Comparison of ENCODE assay signal across 19 cellular contexts in the genomic region with DNA sequence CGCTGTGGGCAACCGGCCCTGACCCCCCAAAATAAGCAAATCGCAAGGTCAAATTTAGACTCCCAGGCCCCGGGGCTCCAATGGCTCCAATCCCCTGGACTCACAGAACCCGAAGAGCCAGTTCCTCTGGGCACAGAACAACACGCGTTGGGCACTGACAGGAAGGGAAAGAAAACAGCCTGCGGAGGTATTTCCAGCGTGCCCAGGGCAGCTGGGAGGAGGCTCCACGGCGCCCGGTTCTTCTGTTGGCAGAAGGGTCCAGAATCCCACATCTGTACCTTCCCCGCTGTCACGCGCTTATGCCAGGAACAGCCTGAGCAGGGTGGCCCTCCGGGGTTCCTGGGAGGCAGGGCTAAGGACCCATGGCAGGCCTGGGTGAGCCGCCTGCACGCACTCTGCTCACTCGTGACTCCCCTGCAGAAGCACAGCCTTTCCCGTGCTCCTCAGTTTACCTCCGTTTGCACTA.
DNase-seq lines count a peak whose midpoint lies in the region; FAIRE-seq and TF ChIP-seq lines count a peak whose summit lies in the region.
"Had no signal": no experiment of that assay in that cellular context is flagged by ENCODE, and none has a peak within 500 bp of the region (broad histone marks: within the 10 kb centered on the region; RNA-seq: fewer than 3 reads in every experiment).

No MANE protein-coding gene starts in this region.

- BruUV-seq in Calu3 (replicated peaks; lab: Mats Ljungman, UMichigan): no TSS peak

- peak overlapping the region; percentile 85 for H3K27ac Mint-ChIP-seq in Calu3 (ENCODE audit: unreplicated experiment)
- H3K27ac Mint-ChIP-seq: HFFc6 had no signal

- 85 to 88% (median 87%) methylated on average over 21 of the region's 21 CpGs for WGBS in spleen, 5 donors

- H3K36me3 ChIP-seq in keratinocyte (ENCODE audit: control insufficient read depth in 2 of 2, extremely low read depth in 1 of 2, insufficient read depth in 2 of 2, low read length in 2 of 2): no peaks in the 10 kb centered on the region
- H3K36me3 ChIP-seq in spleen: no peaks in the 10 kb centered on the region
- H3K36me3 ChIP-seq in SJCRH30: no peaks in the 10 kb centered on the region
- H3K36me3 ChIP-seq: tibial nerve had no signal

- no peaks in the 10 kb centered on the region for H3K27me3 Mint-ChIP-seq in Calu3 (ENCODE audit: unreplicated experiment)

- no peaks in the 10 kb centered on the region for H3K27me3 ChIP-seq in keratinocyte (ENCODE audit: control insufficient read depth, extremely low read depth, insufficient read depth, low read length)
- H3K27me3 ChIP-seq in spleen (replicated peaks in 1 of 7): peaks cover 0 to 77% (median 0%) of the 10 kb centered on the region in 7 donors
- H3K27me3 ChIP-seq in SJCRH30: no peaks in the 10 kb centered on the region
- H3K27me3 ChIP-seq: tibial nerve had no signal

- H2AFZ ChIP-seq in keratinocyte (ENCODE audit: control insufficient read depth, low read length): peak overlapping the region; percentile 78

- no peaks in the 10 kb centered on the region for H3K79me2 ChIP-seq in keratinocyte (ENCODE audit: control insufficient read depth, insufficient read depth, low read length)

- H3K4me1 Mint-ChIP-seq in Calu3 (ENCODE audit: low read depth, unreplicated experiment): peaks cover 71% of the 10 kb centered on the region
- H3K4me1 Mint-ChIP-seq: stimulated activated naive B cell treated with anti-CD40 and anti-IgM and Interleukin-4, amounts not matched to agents 10 μg/mL and 1 μg/mL and 100 μg/mL, for 72 hours had no signal

- CTCF ChIA-PET in Calu3 (lab: Charles Lee): interaction anchor here (1.4 to 1.7 kb wide), 2 partner anchors 34 to 97 kb away, joined by 4 to 5 read pairs; no protein-coding TSS in a partner anchor

- peak overlapping the region; percentile 63 for H3K4me3 Mint-ChIP-seq in Calu3 (ENCODE audit: low read depth, unreplicated experiment)
- H3K4me3 Mint-ChIP-seq: HFFc6; stimulated activated naive B cell treated with anti-CD40 and anti-IgM and Interleukin-4, amounts not matched to agents 10 μg/mL and 1 μg/mL and 100 μg/mL, for 72 hours had no signal

- peaks cover 25% of the 10 kb centered on the region for H3K36me3 Mint-ChIP-seq in Calu3 (ENCODE audit: insufficient read depth, unreplicated experiment)
- H3K36me3 Mint-ChIP-seq: stimulated activated naive B cell treated with anti-CD40 and anti-IgM and Interleukin-4, amounts not matched to agents 10 μg/mL and 1 μg/mL and 100 μg/mL, for 72 hours had no signal

- H3K9me3 ChIP-seq in keratinocyte (ENCODE audit: control insufficient read depth, low read depth, low read length) (no peaks in the 10 kb centered on the region), spleen (no peaks in the 10 kb centered on the region), SJCRH30 (replicated peaks) (no peaks in the 10 kb centered on the region)
- H3K9me3 ChIP-seq: tibial nerve had no signal

- DNase-seq in Calu3 (peak; percentile 57), keratinocyte (ENCODE audit: low read depth, low spot score) (no peak), spleen (peak; percentile 68), anterior cingulate cortex (lab: John Stamatoyannopoulos, UW) (no peak), SJCRH30 (no peak), NCI-H510A (lab: John Stamatoyannopoulos, UW) (no peak), middle frontal gyrus (ENCODE audit: extremely low spot score, low spot score) (no peak)
- DNase-seq: activated effector memory CD4-positive, alpha-beta T cell treated with Interleukin-2 at 50 U/mL for 16 hours; amniotic stem cell; effector memory CD4-positive, alpha-beta T cell; HFFc6; hypothalamus; Karpas-422; NCI-H2171; NCI-H748 treated with DMSO at 0.1 percent for 48 hours; retina; stimulated activated naive B cell treated with anti-CD40 and anti-IgM and Interleukin-4, amounts not matched to agents 10 μg/mL and 1 μg/mL and 100 μg/mL, for 72 hours had no signal

- intact Hi-C loops in Calu3 (cut with micrococcal nuclease; ENCODE audit: unreplicated experiment) (no loop called here), spleen (cut with DNase I; ENCODE audit: low total_unique reads) (no loop called here)

- TF ChIP-seq POLR2A in spleen (IDR thresholded peaks at IDR 0.05): no peak

- peaks cover 85% of the 10 kb centered on the region for H3K4me1 ChIP-seq in keratinocyte (ENCODE audit: control insufficient read depth, extremely low read depth, insufficient read depth, low read length)
- peaks cover 0 to 5% (median 2%) of the 10 kb centered on the region in 6 donors for H3K4me1 ChIP-seq in spleen
- H3K4me1 ChIP-seq in SJCRH30: peaks cover 19% of the 10 kb centered on the region

- no peak for TF ChIP-seq CTCF in Calu3 (IDR thresholded peaks at IDR 0.05; ENCODE audit: unreplicated experiment)
- TF ChIP-seq CTCF in VCaP (conservative IDR thresholded peaks at IDR 0.05): no peak
- TF ChIP-seq CTCF in keratinocyte (optimal IDR thresholded peaks at IDR 0.05 in 1 of 3, IDR thresholded peaks at IDR 0.05 in 1 of 3, conservative IDR thresholded peaks at IDR 0.05 in 1 of 3; ENCODE audit: extremely low read depth in 1 of 3, insufficient read depth in 2 of 3, low read length in 3 of 3): no peak
- TF ChIP-seq CTCF in spleen (IDR thresholded peaks at IDR 0.05 in 8 of 11, conservative IDR thresholded peaks at IDR 0.05 in 3 of 11): no peak

- H3K4me2 ChIP-seq in keratinocyte (ENCODE audit: control insufficient read depth, extremely low read depth, insufficient read depth, low read depth, low read length): peak overlapping the region; percentile 96

- H3K27ac ChIP-seq in VCaP: peak overlapping the region; percentile 100
- peak overlapping the region; percentile 90 for H3K27ac ChIP-seq in keratinocyte (ENCODE audit: control insufficient read depth, insufficient read depth, low read length)
- no peak overlapping the region for H3K27ac ChIP-seq in spleen
- H3K27ac ChIP-seq in SJCRH30: no peak overlapping the region

- H4K20me1 ChIP-seq in keratinocyte (ENCODE audit: control insufficient read depth, extremely low read depth, insufficient read depth, low read length): no peaks in the 10 kb centered on the region

- H3K9ac ChIP-seq in keratinocyte (ENCODE audit: control insufficient read depth, extremely low read depth, insufficient read depth, low read length): peak overlapping the region; percentile 84

- FAIRE-seq in keratinocyte (lab: Jason Lieb, UNC): peak; percentile 60

- dilution Hi-C loops in keratinocyte (cut with MboI; ENCODE audit: extremely low pct_ligation_motif_present, low sequenced_read_pairs): no loop called here

- no peaks in the 10 kb centered on the region for H3K9me1 ChIP-seq in keratinocyte (ENCODE audit: control insufficient read depth, extremely low read depth, insufficient read depth, low read length)

- H3K9me3 Mint-ChIP-seq in Calu3 (ENCODE audit: low read depth, unreplicated experiment): no peaks in the 10 kb centered on the region
- H3K9me3 Mint-ChIP-seq: HFFc6; stimulated activated naive B cell treated with anti-CD40 and anti-IgM and Interleukin-4, amounts not matched to agents 10 μg/mL and 1 μg/mL and 100 μg/mL, for 72 hours had no signal

- H3K4me3 ChIP-seq in keratinocyte (ENCODE audit: control insufficient read depth in 2 of 3, extremely low read depth in 1 of 3, insufficient read depth in 2 of 3, low read depth in 1 of 3, low read length in 3 of 3): peak overlapping the region; percentile 4 to 68 (median 62)
- no peak overlapping the region for H3K4me3 ChIP-seq in spleen
- no peak overlapping the region for H3K4me3 ChIP-seq in SJCRH30
- H3K4me3 ChIP-seq: tibial nerve had no signal

Comparison
In these comparisons a context has a peak if more than half of its experiments do, and no peak if none do; other contexts are left out.
1. DNase-seq: peak in Calu3 (single experiment) and spleen (single experiment); none in keratinocyte (single experiment), anterior cingulate cortex (0 of 58), SJCRH30 (0 of 2), NCI-H510A (single experiment) and middle frontal gyrus (single experiment).
2. H3K27ac ChIP-seq: peak in VCaP (single experiment) and keratinocyte (single experiment); none in spleen (0 of 8) and SJCRH30 (single experiment).
3. H3K4me3 ChIP-seq: peak in keratinocyte (3 of 3); none in spleen (0 of 8) and SJCRH30 (single experiment).